ENCODE assay signal across 10 cellular contexts in genomic region chr17:40224707-40225092, GRCh38. TPM values are rescaled to one million over a fixed set of nuclear protein-coding genes. Genes with fewer than 3 reads are reported as not detected.
DNase-seq lines count a peak whose midpoint lies in the region; ATAC-seq and TF ChIP-seq lines count a peak whose summit lies in the region.
"Had no signal": no experiment of that assay in that cellular context is flagged by ENCODE, and none has a peak within 500 bp of the region (broad histone marks: within the 10 kb centered on the region; RNA-seq: fewer than 3 reads in every experiment).

No MANE protein-coding gene starts in this region.

- H3K4me3 ChIP-seq in choroid plexus epithelial cell (ENCODE audit: low read depth, low read length) (no peak overlapping the region), left lung (no peak overlapping the region), thoracic aorta (no peak overlapping the region)

- peak; percentile 42 for DNase-seq in NCI-H82 (lab: John Stamatoyannopoulos, UW)
- DNase-seq in NCI-H82 treated with DMSO at 0.1 percent for 48 hours (lab: John Stamatoyannopoulos, UW; ENCODE audit: unreplicated experiment), result no peak
- peak; percentile 4 for DNase-seq in choroid plexus epithelial cell (ENCODE audit: low read depth)
- peak in 1 of 2 donors; percentile 63 for DNase-seq in left lung
- peak; percentile 9 for DNase-seq in thoracic aorta (ENCODE audit: low spot score)
- DNase-seq in activated CD4-positive, alpha-beta T cell treated with anti-CD3 and anti-CD28 coated beads for 1 hour, result no peak
- DNase-seq in erythroblast (lab: John Stamatoyannopoulos, UW), result no peak
- DNase-seq: activated CD8-positive, alpha-beta memory T cell treated with anti-CD3 and anti-CD28 coated beads, Interleukin-2, amount 10 ng/mL, durations not matched to agents 7 days and 5 days had no signal

- no peak for TF ChIP-seq POLR2A in erythroblast (IDR thresholded peaks at IDR 0.05; ENCODE audit: low read length)

- no peak for TF ChIP-seq CTCF in choroid plexus epithelial cell (conservative IDR thresholded peaks at IDR 0.05; ENCODE audit: low read depth, low read length)
- TF ChIP-seq CTCF in left lung (IDR thresholded peaks at IDR 0.05), result no peak
- TF ChIP-seq CTCF in thoracic aorta (IDR thresholded peaks at IDR 0.05), result no peak

- H3K27me3 ChIP-seq in left lung, result no peaks in the 10 kb centered on the region
- no peaks in the 10 kb centered on the region for H3K27me3 ChIP-seq in thoracic aorta (replicated peaks; ENCODE audit: insufficient read depth)

- H3K36me3 ChIP-seq in left lung, result peaks cover 0 to 23% of the 10 kb centered on the region in 2 donors
- H3K36me3 ChIP-seq in thoracic aorta, result no peaks in the 10 kb centered on the region

- peaks cover 3 to 38% of the 10 kb centered on the region in 2 donors for H3K4me1 ChIP-seq in left lung
- peaks cover 5 to 32% of the 10 kb centered on the region in 2 donors for H3K4me1 ChIP-seq in thoracic aorta (ENCODE audit: control insufficient read depth in 1 of 2, low read depth in 2 of 2)

- ATAC-seq in left lung, result peak; percentile 76
- ATAC-seq in thoracic aorta (ENCODE audit: insufficient number of reproducible peaks, low FRiP score, low read depth), result no peak
- no peak for ATAC-seq in HG02840 (IDR thresholded peaks at IDR 0.05; ENCODE audit: low FRiP score, unreplicated experiment)
- ATAC-seq: activated CD8-positive, alpha-beta memory T cell treated with anti-CD3 and anti-CD28 coated beads, Interleukin-2, amount 10 ng/mL, durations not matched to agents 7 days and 5 days had no signal

- H3K9me3 ChIP-seq in left lung (no peaks in the 10 kb centered on the region), thoracic aorta (no peaks in the 10 kb centered on the region)

- intact Hi-C loops in left lung (cut with DNase I), result no loop called here

- H3K27ac ChIP-seq in left lung (peak overlapping the region; percentile 65 to 78), thoracic aorta (peak overlapping the region; percentile 26 to 61)
- H3K27ac ChIP-seq: 22Rv1 had no signal

RNA-seq across cellular contexts. Expression of gene WIPF2, which starts 5.6 kb away (rescaled TPM):
- total RNA-seq in left lung (10 to 100 TPM; 35.5 to 35.8 TPM), thoracic aorta (10 to 100 TPM in 1 of 2 donors, 1 to 10 TPM in 1; 8.9 to 14.0 TPM)

RNA-seq across cellular contexts. Expression of gene RAPGEFL1, which starts 47.4 kb away (rescaled TPM):
- total RNA-seq in left lung, result 10 to 100 TPM in 1 of 2 donors, 1 to 10 TPM in 1; 7.4 to 13.1 TPM
- 10 to 100 TPM in 1 of 2 donors, 1 to 10 TPM in 1; 7.3 to 21.7 TPM for total RNA-seq in thoracic aorta

Comparison
In these comparisons a context has a peak if more than half of its experiments do, and no peak if none do; other contexts are left out.
1. DNase-seq: peak in NCI-H82 (single experiment), choroid plexus epithelial cell (single experiment) and thoracic aorta (single experiment); none in NCI-H82 treated with DMSO at 0.1 percent for 48 hours (single experiment), activated CD4-positive, alpha-beta T cell treated with anti-CD3 and anti-CD28 coated beads for 1 hour (single experiment) and erythroblast (0 of 2).